In genomic region chr6:122268394-122268793, GRCh38 we compare ENCODE assay signal across 19 cellular contexts.
"Had no signal": no experiment of that assay in that cellular context is flagged by ENCODE, and none has a peak within 500 bp of the region (broad histone marks: within the 10 kb centered on the region; RNA-seq: fewer than 3 reads in every experiment).

No MANE protein-coding gene starts in this region.

- DNase-seq: cortex of kidney; dorsolateral prefrontal cortex; effector CD8-positive, alpha-beta T cell; foreskin melanocyte; head of caudate nucleus; kidney; left cardiac atrium; left ventricle myocardium inferior; lower lobe of right lung; naive B cell; ovary; sigmoid colon; stimulated activated naive CD4-positive, alpha-beta T cell treated with Interleukin-2 at 50 U/mL for 16 hours; thyroid gland had no signal

- H3K9me3 ChIP-seq: neutrophil, suprapubic skin, thyroid gland had no signal

- H3K4me1 ChIP-seq: left ventricle myocardium inferior, lower lobe of right lung, right atrium auricular region, sigmoid colon, suprapubic skin, thyroid gland had no signal

- H3K36me3 ChIP-seq: left ventricle myocardium inferior, lower lobe of right lung, neutrophil, ovary, right atrium auricular region, sigmoid colon, suprapubic skin, thyroid gland had no signal

- ATAC-seq: left cardiac atrium, lower lobe of right lung had no signal

- H3K4me3 ChIP-seq: dorsolateral prefrontal cortex, hepatocyte, left ventricle myocardium inferior, lower lobe of right lung, ovary, right atrium auricular region, sigmoid colon, skin epidermis, suprapubic skin, thyroid gland had no signal
